Comparison of ENCODE assay signal across 9 cellular contexts in the genomic region with DNA sequence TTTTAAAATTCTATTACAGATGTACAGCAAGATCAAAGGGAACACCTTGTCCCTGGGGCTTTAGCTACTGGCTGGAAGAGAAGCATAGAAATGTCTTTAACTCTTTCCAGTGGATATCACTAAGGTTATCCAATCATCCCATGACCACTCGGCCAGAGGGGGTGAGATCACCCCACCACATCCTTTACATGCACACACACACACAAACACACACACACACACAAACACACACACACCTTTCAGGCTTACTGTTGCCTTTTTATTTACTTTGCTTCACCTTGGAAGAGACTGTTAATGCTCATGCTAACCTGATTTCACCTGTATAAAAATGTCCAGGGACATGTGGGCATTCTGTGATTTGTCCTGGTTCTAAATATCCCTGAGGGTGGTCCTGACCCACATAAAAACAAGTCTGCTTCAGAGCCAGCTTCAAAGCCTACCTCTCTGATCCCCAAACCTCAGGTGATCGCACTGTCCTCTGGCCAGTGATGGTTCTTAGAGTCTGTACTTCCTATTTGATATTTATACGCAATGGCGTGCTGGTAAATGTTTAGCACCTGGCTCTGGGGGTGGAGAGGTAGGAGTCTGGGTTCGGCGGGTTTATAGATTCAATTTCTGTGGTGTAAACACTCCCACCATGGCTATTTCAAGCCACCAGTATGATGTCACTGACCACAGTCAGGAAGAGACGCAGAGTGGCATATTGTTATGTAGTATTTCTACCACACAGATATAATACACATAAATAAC.
DNase-seq lines count a peak whose midpoint lies in the region; TF ChIP-seq lines count a peak whose summit lies in the region.
"Had no signal": no experiment of that assay in that cellular context is flagged by ENCODE, and none has a peak within 500 bp of the region (broad histone marks: within the 10 kb centered on the region; RNA-seq: fewer than 3 reads in every experiment).

No MANE protein-coding gene starts in this region.

- H3K4me3 ChIP-seq in prostate gland, result no peak overlapping the region
- H3K4me3 ChIP-seq in ascending aorta, result no peak overlapping the region
- no peak overlapping the region for H3K4me3 ChIP-seq in neuronal stem cell (ENCODE audit: low read length in 2 of 2)

- no peak for TF ChIP-seq POLR2A in prostate gland (IDR thresholded peaks at IDR 0.05)

- no peak overlapping the region for H2AFZ ChIP-seq in H9 (ENCODE audit: low read length)
- H2AFZ ChIP-seq in neuronal stem cell (ENCODE audit: low read length), result no peak overlapping the region

- H4K5ac ChIP-seq in H9 (ENCODE audit: insufficient read length, low read depth, low read length), result no peak overlapping the region

- no peaks in the 10 kb centered on the region for H3K4me1 Mint-ChIP-seq in H9

- H3K23ac ChIP-seq in H9 (ENCODE audit: insufficient read length, low read depth, low read length) (no peak overlapping the region), neuronal stem cell (ENCODE audit: low read depth, low read length, poor library complexity) (no peak overlapping the region)

- no peaks in the 10 kb centered on the region for H3K23me2 ChIP-seq in H9 (ENCODE audit: insufficient read length, low read depth, low read length, poor library complexity, severe bottlenecking)

- H3K79me1 ChIP-seq in H9 (ENCODE audit: insufficient read depth, low read depth, low read length, poor library complexity, severe bottlenecking) (no peaks in the 10 kb centered on the region), neuronal stem cell (ENCODE audit: low read depth, low read length) (no peaks in the 10 kb centered on the region)

- H3K9me3 ChIP-seq in H9 (ENCODE audit: control insufficient read depth, low read depth, low read length), result no peaks in the 10 kb centered on the region
- no peaks in the 10 kb centered on the region for H3K9me3 ChIP-seq in prostate gland
- H3K9me3 ChIP-seq in ascending aorta, result no peaks in the 10 kb centered on the region
- no peaks in the 10 kb centered on the region for H3K9me3 ChIP-seq in neuronal stem cell (replicated peaks in 1 of 2; ENCODE audit: control insufficient read depth in 2 of 2, insufficient read depth in 1 of 2, low read depth in 1 of 2, low read length in 2 of 2)

- H3K56ac ChIP-seq in H9 (ENCODE audit: insufficient read length, low read depth, low read length), result no peak overlapping the region

- no peak overlapping the region for H4K8ac ChIP-seq in H9 (replicated peaks; ENCODE audit: insufficient read length, low read depth, low read length)
- no peak overlapping the region for H4K8ac ChIP-seq in neuronal stem cell (ENCODE audit: low read depth, low read length)

- no CpG with 5 or more reads among the region's 7 CpGs for WGBS in H9 (ENCODE audit: extremely low coverage, insufficient read length, low lambda C conversion rate)
- 69% methylated on average over 7 of the region's 7 CpGs for WGBS in prostate gland
- WGBS in neuronal stem cell (ENCODE audit: extremely low coverage in 2 of 2, insufficient read length in 2 of 2, insufficient replicate concordance in 1 of 2), 2 donors, result no CpG with 5 or more reads among the region's 7 CpGs

- no peak overlapping the region for H3K27ac ChIP-seq in H9 (ENCODE audit: insufficient read length, low read depth, low read length)
- H3K27ac ChIP-seq in prostate gland, result peak overlapping the region; percentile 38 to 72
- H3K27ac ChIP-seq in ascending aorta, result no peak overlapping the region
- H3K27ac ChIP-seq in neuronal stem cell (replicated peaks; ENCODE audit: low read length), result no peak overlapping the region

- no peaks in the 10 kb centered on the region for H3K36me3 Mint-ChIP-seq in H9 (ENCODE audit: insufficient read depth in 1 of 3, low read depth in 3 of 3)

- DNase-seq in NCI-H2107 treated with DMSO at 0.1 percent for 48 hours (lab: John Stamatoyannopoulos, UW; ENCODE audit: unreplicated experiment) (peak; percentile 64), NCI-H2107 (lab: John Stamatoyannopoulos, UW) (no peak), H9 (no peak), HT-29 (ENCODE audit: low spot score) (peak; percentile 62), prostate gland (ENCODE audit: low spot score) (no peak), ascending aorta (ENCODE audit: low spot score in 2 of 2) (no peak), COR-L47 (lab: John Stamatoyannopoulos, UW) (no peak), neuronal stem cell (ENCODE audit: low spot score) (no peak)
- DNase-seq: SW 1271 had no signal

- no peak overlapping the region for H2AK5ac ChIP-seq in H9 (ENCODE audit: insufficient read length, low read length)
- no peak overlapping the region for H2AK5ac ChIP-seq in neuronal stem cell (ENCODE audit: low read depth, low read length)

- no peak overlapping the region for H4K91ac ChIP-seq in H9 (ENCODE audit: insufficient read length, low read depth, low read length)
- no peak overlapping the region for H4K91ac ChIP-seq in neuronal stem cell (ENCODE audit: low read depth, low read length, poor library complexity)

- H3K79me2 ChIP-seq in H9 (ENCODE audit: insufficient read depth, low read length), result no peaks in the 10 kb centered on the region

- H4K20me1 ChIP-seq in H9 (ENCODE audit: control insufficient read depth, insufficient read depth, insufficient read length), result no peaks in the 10 kb centered on the region

- intact Hi-C loops in prostate gland (cut with DNase I), result no loop called here
- intact Hi-C loops in ascending aorta (cut with DNase I), result no loop called here

- no peak overlapping the region for H2BK20ac ChIP-seq in H9 (ENCODE audit: low read depth, low read length, poor library complexity, severe bottlenecking)

- H3K4ac ChIP-seq in H9 (ENCODE audit: low read depth, low read length) (no peak overlapping the region), neuronal stem cell (ENCODE audit: low read length) (no peak overlapping the region)

- no peaks in the 10 kb centered on the region for H3K9me3 Mint-ChIP-seq in H9

- H2BK120ac ChIP-seq in H9 (ENCODE audit: low read depth, low read length, poor library complexity, severe bottlenecking) (no peak overlapping the region), neuronal stem cell (ENCODE audit: low read depth, low read length) (no peak overlapping the region)

- H3K14ac ChIP-seq in H9 (ENCODE audit: insufficient read depth, low read length) (no peak overlapping the region), neuronal stem cell (ENCODE audit: low read length) (no peak overlapping the region)

- H3K36me3 ChIP-seq in prostate gland (no peaks in the 10 kb centered on the region), ascending aorta (no peaks in the 10 kb centered on the region), neuronal stem cell (replicated peaks in 1 of 2; ENCODE audit: control insufficient read depth in 2 of 2, insufficient read depth in 2 of 2, low read length in 2 of 2) (no peaks in the 10 kb centered on the region)

- H3K4me1 ChIP-seq in H9 (ENCODE audit: insufficient read depth, low read length) (peaks cover 2% of the 10 kb centered on the region; the same call in 1 of the 2 replicates), prostate gland (replicated peaks) (peaks cover 9% of the 10 kb centered on the region), ascending aorta (no peaks in the 10 kb centered on the region), neuronal stem cell (ENCODE audit: control insufficient read depth in 2 of 2, insufficient read depth in 1 of 2, low read depth in 1 of 2, low read length in 2 of 2) (peaks cover 0 to 2% of the 10 kb centered on the region in 2 donors)

- no peak overlapping the region for H3T11ph ChIP-seq in H9 (ENCODE audit: low read length)

- H3K27me3 ChIP-seq in H9 (ENCODE audit: insufficient read depth, low read length) (no peaks in the 10 kb centered on the region), prostate gland (replicated peaks; ENCODE audit: insufficient read depth) (no peaks in the 10 kb centered on the region), ascending aorta (no peaks in the 10 kb centered on the region), neuronal stem cell (ENCODE audit: control insufficient read depth in 3 of 3, insufficient read depth in 3 of 3, low read depth in 1 of 3, low read length in 3 of 3) (no peaks in the 10 kb centered on the region)

- H3K18ac ChIP-seq in H9 (ENCODE audit: insufficient read length, low read depth, low read length), result no peak overlapping the region
- H3K18ac ChIP-seq in neuronal stem cell (ENCODE audit: low read length), result no peak overlapping the region

- H3K4me3 Mint-ChIP-seq in H9, result no peak overlapping the region

- H2BK15ac ChIP-seq in H9 (ENCODE audit: low read depth, low read length) (no peak overlapping the region), neuronal stem cell (ENCODE audit: low read length) (no peak overlapping the region)

- H2BK12ac ChIP-seq in H9 (ENCODE audit: insufficient read length, low read depth, low read length) (no peak overlapping the region), neuronal stem cell (ENCODE audit: low read length) (no peak overlapping the region)

- H3K27me3 Mint-ChIP-seq in H9 (ENCODE audit: low read depth), result no peaks in the 10 kb centered on the region

- H3K27ac Mint-ChIP-seq in H9, result peak overlapping the region in 2 of 3 experiments; percentile 8 to 32; a peak in 1 of 7 replicates

- H3K9ac ChIP-seq in H9 (ENCODE audit: extremely low read depth, insufficient read length, low read length), result no peak overlapping the region
- no peak overlapping the region for H3K9ac ChIP-seq in neuronal stem cell (ENCODE audit: low read depth, low read length, poor library complexity)

- H3K4me2 ChIP-seq in H9 (ENCODE audit: insufficient read depth, insufficient read length, low read length) (no peak overlapping the region), neuronal stem cell (ENCODE audit: insufficient read depth, low read length, poor library complexity, severe bottlenecking) (no peak overlapping the region)

- H2BK5ac ChIP-seq in H9 (ENCODE audit: insufficient read length, low read length), result no peak overlapping the region
- H2BK5ac ChIP-seq in neuronal stem cell (ENCODE audit: low read length), result no peak overlapping the region

- TF ChIP-seq CTCF in H9 (conservative IDR thresholded peaks at IDR 0.05) (no peak), prostate gland (IDR thresholded peaks at IDR 0.05) (no peak), ascending aorta (IDR thresholded peaks at IDR 0.05) (no peak)

Comparison
In these comparisons a context has a peak if more than half of its experiments do, and no peak if none do; other contexts are left out.
1. DNase-seq: peak in NCI-H2107 treated with DMSO at 0.1 percent for 48 hours (single experiment) and HT-29 (single experiment); none in NCI-H2107 (single experiment), H9 (single experiment), prostate gland (single experiment), ascending aorta (0 of 2), COR-L47 (single experiment) and neuronal stem cell (single experiment).
2. H3K27ac ChIP-seq: peak in prostate gland (2 of 2); none in H9 (single experiment), ascending aorta (0 of 2) and neuronal stem cell (single experiment).